In genomic region chr9:75033789-75034473, GRCh38 we compare ENCODE assay signal across 13 cellular contexts.
A peak's percentile ranks its signal among the peaks of the same experiment; 100 is the strongest.
DNase-seq lines count a peak whose midpoint lies in the region; ATAC-seq lines count a peak whose summit lies in the region.
"Had no signal": no experiment of that assay in that cellular context is flagged by ENCODE, and none has a peak within 500 bp of the region (broad histone marks: within the 10 kb centered on the region; RNA-seq: fewer than 3 reads in every experiment).

No MANE protein-coding gene starts in this region.

- peak; percentile 96 for ATAC-seq in GM18873 (IDR thresholded peaks at IDR 0.05; ENCODE audit: low FRiP score, unreplicated experiment)
- peak; percentile 76 for ATAC-seq in GM21825 (IDR thresholded peaks at IDR 0.05; ENCODE audit: unreplicated experiment)
- peak; percentile 67 for ATAC-seq in HG03342 (IDR thresholded peaks at IDR 0.05; ENCODE audit: unreplicated experiment)
- ATAC-seq in HG03045 (IDR thresholded peaks at IDR 0.05; ENCODE audit: unreplicated experiment): no peak

- H3K36me3 Mint-ChIP-seq in activated T-cell treated with anti-CD3 and anti-CD28 coated beads, Interleukin-2, amount 50 U/mL, for 24 hours (ENCODE audit: low read depth): no peaks in the 10 kb centered on the region
- H3K36me3 Mint-ChIP-seq: mesothelial cell of epicardium had no signal

- peaks cover 1% of the 10 kb centered on the region for H3K4me1 Mint-ChIP-seq in activated T-cell treated with anti-CD3 and anti-CD28 coated beads, Interleukin-2, amount 50 U/mL, for 24 hours (ENCODE audit: low read depth)

- peak; percentile 42 for DNase-seq in kidney tubule cell (ENCODE audit: low spot score)
- no peak for DNase-seq in activated T-cell treated with anti-CD3 and anti-CD28 coated beads, Interleukin-2, amount 50 U/mL, for 24 hours
- DNase-seq in stimulated activated naive CD4-positive, alpha-beta T cell (lab: John Stamatoyannopoulos, UW): no peak
- no peak for DNase-seq in DMS79 treated with DMSO at 0.1 percent for 48 hours (lab: John Stamatoyannopoulos, UW)
- DNase-seq: activated CD4-positive, CD25-positive, alpha-beta regulatory T cell treated with anti-CD3 and anti-CD28 coated beads, Interleukin-2, amount 50 U/mL, for 72 hours; BE2C; EL; stimulated activated CD4-positive, alpha-beta T cell treated with anti-CD3 and anti-CD28 coated beads, Interleukin-2, amount 100 ng/mL, for 48 hours had no signal

- H3K27me3 Mint-ChIP-seq in activated T-cell treated with anti-CD3 and anti-CD28 coated beads, Interleukin-2, amount 50 U/mL, for 24 hours: no peaks in the 10 kb centered on the region

- no peaks in the 10 kb centered on the region for H3K9me3 Mint-ChIP-seq in activated T-cell treated with anti-CD3 and anti-CD28 coated beads, Interleukin-2, amount 50 U/mL, for 24 hours
- H3K9me3 Mint-ChIP-seq: mesothelial cell of epicardium had no signal

- no peak overlapping the region for H3K27ac Mint-ChIP-seq in activated T-cell treated with anti-CD3 and anti-CD28 coated beads, Interleukin-2, amount 50 U/mL, for 24 hours
- H3K27ac Mint-ChIP-seq: mesothelial cell of epicardium had no signal

- no peak overlapping the region for H3K4me3 Mint-ChIP-seq in activated T-cell treated with anti-CD3 and anti-CD28 coated beads, Interleukin-2, amount 50 U/mL, for 24 hours
- H3K4me3 Mint-ChIP-seq: mesothelial cell of epicardium had no signal
